In genomic region chr9:34379334-34380033, GRCh38 we compare ENCODE assay signal across 8 cellular contexts. TPM values are rescaled to one million over a fixed set of nuclear protein-coding genes. Genes with fewer than 3 reads are reported as not detected.
DNase-seq lines count a peak whose midpoint lies in the region; ATAC-seq, FAIRE-seq and TF ChIP-seq lines count a peak whose summit lies in the region.

No MANE protein-coding gene starts in this region.

- peak overlapping the region; percentile 89 for H3K4me3 Mint-ChIP-seq in activated naive CD8-positive, alpha-beta T cell treated with anti-CD3 and anti-CD28 coated beads, Interleukin-2, amount 10 ng/mL, durations not matched to agents 7 days and 5 days

- H3K4me3 ChIP-seq in AG04450 (ENCODE audit: low read depth, low read length) (peak overlapping the region; percentile 36), cardiac muscle cell (peak overlapping the region; percentile 25), pancreas (peak overlapping the region in 2 of 4 donors; percentile 29 to 51), thymus (ENCODE audit: low read length) (peak overlapping the region; percentile 42)

- peaks cover 29% of the 10 kb centered on the region for H3K4me1 Mint-ChIP-seq in activated naive CD8-positive, alpha-beta T cell treated with anti-CD3 and anti-CD28 coated beads, Interleukin-2, amount 10 ng/mL, durations not matched to agents 7 days and 5 days

- intact Hi-C loops in pancreas (cut with DNase I), result loop anchor here in 1 of 3 donors (5.0 kb wide), 1 partner anchor 47 kb away; no protein-coding TSS in a partner anchor

- TF ChIP-seq CTCF in AG04450 (IDR thresholded peaks at IDR 0.05; ENCODE audit: low read depth, low read length), result peak; percentile 95
- TF ChIP-seq CTCF in cardiac muscle cell (IDR thresholded peaks at IDR 0.05; ENCODE audit: low read depth, low read length), result peak; percentile 99
- TF ChIP-seq CTCF in pancreas (IDR thresholded peaks at IDR 0.05), result peak; percentile 93 to 98 (median 94)

- POLR2A ChIA-PET in AG04450 (lab: Yijun Ruan, JAX), result interaction anchor here (0.5 kb wide), 1 partner anchor 337 kb away, joined by 6 read pairs; no protein-coding TSS in a partner anchor
- POLR2A ChIA-PET in activated naive CD8-positive, alpha-beta T cell treated with anti-CD3 and anti-CD28 coated beads, Interleukin-2, amount 10 ng/mL, durations not matched to agents 7 days and 5 days (lab: Charles Lee), result interaction anchor here (0.6 to 1.6 kb wide), 7 partner anchors 44 to 507 kb away, joined by 3 to 5 read pairs (median 4); partner anchors contain the start of gene SIGMAR1

- H3K27ac ChIP-seq in AG04450 (ENCODE audit: low read depth, low read length) (no peak overlapping the region), cardiac muscle cell (no peak overlapping the region), pancreas (no peak overlapping the region), thymus (ENCODE audit: low read depth) (peak overlapping the region; percentile 10)

- DNase-seq in AG04450 (ENCODE audit: low read depth, low spot score), result peak; percentile 49
- DNase-seq in GM19239 (ENCODE audit: insufficient read length, low spot score), result peak; percentile 79
- peak; percentile 82 for DNase-seq in MV-4-11 (lab: John Stamatoyannopoulos, UW)
- peak; percentile 84 for DNase-seq in SKM-1 (lab: John Stamatoyannopoulos, UW; ENCODE audit: unreplicated experiment)
- DNase-seq in activated naive CD8-positive, alpha-beta T cell treated with anti-CD3 and anti-CD28 coated beads, Interleukin-2, amount 10 ng/mL, durations not matched to agents 7 days and 5 days, result peak; percentile 88
- peak; percentile 85 to 90 for DNase-seq in cardiac muscle cell (ENCODE audit: low read depth in 1 of 2, low spot score in 1 of 2)
- peak; percentile 82 to 95 (median 91) for DNase-seq in pancreas

- H3K27me3 Mint-ChIP-seq in activated naive CD8-positive, alpha-beta T cell treated with anti-CD3 and anti-CD28 coated beads, Interleukin-2, amount 10 ng/mL, durations not matched to agents 7 days and 5 days, result peaks cover 10% of the 10 kb centered on the region

- ATAC-seq in activated naive CD8-positive, alpha-beta T cell treated with anti-CD3 and anti-CD28 coated beads, Interleukin-2, amount 10 ng/mL, durations not matched to agents 7 days and 5 days (ENCODE audit: low read depth), result peak; percentile 31
- peak; percentile 36 to 65 (median 51) for ATAC-seq in pancreas

- peaks cover 10% of the 10 kb centered on the region for H3K27me3 ChIP-seq in AG04450 (ENCODE audit: control insufficient read depth, insufficient read depth, low read length)
- peaks cover 42% of the 10 kb centered on the region for H3K27me3 ChIP-seq in cardiac muscle cell
- H3K27me3 ChIP-seq in pancreas, result no peaks in the 10 kb centered on the region
- H3K27me3 ChIP-seq in thymus (ENCODE audit: control insufficient read depth, insufficient read depth), result peaks cover 7% of the 10 kb centered on the region

- H3K27ac Mint-ChIP-seq in activated naive CD8-positive, alpha-beta T cell treated with anti-CD3 and anti-CD28 coated beads, Interleukin-2, amount 10 ng/mL, durations not matched to agents 7 days and 5 days, result peak overlapping the region; percentile 86

- H3K9me3 ChIP-seq in AG04450 (ENCODE audit: control insufficient read depth, insufficient read depth, low read length) (no peaks in the 10 kb centered on the region; the same call in 1 of the 2 replicates), cardiac muscle cell (ENCODE audit: low read depth) (no peaks in the 10 kb centered on the region), pancreas (no peaks in the 10 kb centered on the region), thymus (ENCODE audit: control insufficient read depth) (no peaks in the 10 kb centered on the region)

- no peaks in the 10 kb centered on the region for H3K9me3 Mint-ChIP-seq in activated naive CD8-positive, alpha-beta T cell treated with anti-CD3 and anti-CD28 coated beads, Interleukin-2, amount 10 ng/mL, durations not matched to agents 7 days and 5 days

- no peaks in the 10 kb centered on the region for H3K4me1 ChIP-seq in cardiac muscle cell (ENCODE audit: low read depth)
- peaks cover 11 to 23% (median 16%) of the 10 kb centered on the region in 3 donors for H3K4me1 ChIP-seq in pancreas
- H3K4me1 ChIP-seq in thymus (ENCODE audit: control insufficient read depth, insufficient read depth, low read length), result peaks cover 7% of the 10 kb centered on the region

- peak; percentile 87 for FAIRE-seq in GM19239 (lab: Jason Lieb, UNC)
- FAIRE-seq in pancreas (lab: Jason Lieb, UNC), result no peak

- WGBS in pancreas, 2 donors, result 11 to 19% methylated on average over 35 of the region's 35 CpGs
- 1% methylated on average over 35 of the region's 35 CpGs for WGBS in thymus

- H3K36me3 Mint-ChIP-seq in activated naive CD8-positive, alpha-beta T cell treated with anti-CD3 and anti-CD28 coated beads, Interleukin-2, amount 10 ng/mL, durations not matched to agents 7 days and 5 days, result no peaks in the 10 kb centered on the region

- no peaks in the 10 kb centered on the region for H3K36me3 ChIP-seq in cardiac muscle cell
- no peaks in the 10 kb centered on the region for H3K36me3 ChIP-seq in pancreas
- H3K36me3 ChIP-seq in thymus (ENCODE audit: control insufficient read depth, insufficient read depth), result no peaks in the 10 kb centered on the region

- CTCF ChIA-PET in AG04450 (lab: Charles Lee), result interaction anchor here (0.5 to 6.5 kb wide), 25 partner anchors 9 to 1099 kb away, joined by 3 to 59 read pairs (median 3); no protein-coding TSS in a partner anchor

RNA-seq across cellular contexts. Expression of gene MYORG, which starts 2.8 kb away (rescaled TPM):
- polyA plus RNA-seq in AG04450 (2011; rRNA removed) (0.19 and 0.22 TPM in 2 replicates), cardiac muscle cell (1.1 and 1.2 TPM in 2 replicates), pancreas (1 to 10 TPM; 1.8 to 2.3 TPM), thymus (1.3 TPM)
- polyA minus RNA-seq in AG04450 (2011; rRNA and poly(A)+ RNA removed), result 0.18 and 0.39 TPM in 2 replicates
- 1 to 10 TPM; 4.7 to 5.5 TPM for total RNA-seq in activated naive CD8-positive, alpha-beta T cell treated with anti-CD3 and anti-CD28 coated beads, Interleukin-2, amount 10 ng/mL, durations not matched to agents 7 days and 5 days
- total RNA-seq in cardiac muscle cell (0.92 and 2.0 TPM in 2 replicates), pancreas (10 to 100 TPM in 4 of 6 donors, 1 to 10 TPM in 2; 4.0 to 17.5 (median 10.8) TPM)

RNA-seq across cellular contexts. Expression of gene NUDT2, which starts 50.1 kb away (rescaled TPM):
- polyA plus RNA-seq in AG04450 (2011; rRNA removed) (41.5 and 44.8 TPM in 2 replicates), cardiac muscle cell (32.1 and 39.1 TPM in 2 replicates), pancreas (10 to 100 TPM; 13.7 to 32.6 TPM), thymus (33.9 TPM)
- polyA minus RNA-seq in AG04450 (2011; rRNA and poly(A)+ RNA removed), result 12.4 and 13.8 TPM in 2 replicates
- 10 to 100 TPM; 22.8 to 26.3 TPM for total RNA-seq in activated naive CD8-positive, alpha-beta T cell treated with anti-CD3 and anti-CD28 coated beads, Interleukin-2, amount 10 ng/mL, durations not matched to agents 7 days and 5 days
- total RNA-seq in cardiac muscle cell (33.6 and 35.5 TPM in 2 replicates), pancreas (10 to 100 TPM in 5 of 6 donors, 1 to 10 TPM in 1; 9.7 to 16.8 (median 13.2) TPM)

RNA-seq across cellular contexts. Expression of gene KIF24, which starts 50.4 kb away (rescaled TPM):
- polyA plus RNA-seq in AG04450 (2011; rRNA removed) (0.62 and 0.77 TPM in 2 replicates), cardiac muscle cell (1.6 and 2.1 TPM in 2 replicates), pancreas (under 1 TPM; 0.38 to 0.52 TPM), thymus (0.57 TPM)
- polyA minus RNA-seq in AG04450 (2011; rRNA and poly(A)+ RNA removed), result 1.7 and 1.9 TPM in 2 replicates
- 1 to 10 TPM; 6.6 to 7.5 TPM for total RNA-seq in activated naive CD8-positive, alpha-beta T cell treated with anti-CD3 and anti-CD28 coated beads, Interleukin-2, amount 10 ng/mL, durations not matched to agents 7 days and 5 days
- total RNA-seq in cardiac muscle cell (2.7 and 5.8 TPM in 2 replicates), pancreas (under 1 TPM; 0.37 to 0.69 (median 0.48) TPM)
